8 cellular contexts compared by ENCODE assay signal in the genomic region with DNA sequence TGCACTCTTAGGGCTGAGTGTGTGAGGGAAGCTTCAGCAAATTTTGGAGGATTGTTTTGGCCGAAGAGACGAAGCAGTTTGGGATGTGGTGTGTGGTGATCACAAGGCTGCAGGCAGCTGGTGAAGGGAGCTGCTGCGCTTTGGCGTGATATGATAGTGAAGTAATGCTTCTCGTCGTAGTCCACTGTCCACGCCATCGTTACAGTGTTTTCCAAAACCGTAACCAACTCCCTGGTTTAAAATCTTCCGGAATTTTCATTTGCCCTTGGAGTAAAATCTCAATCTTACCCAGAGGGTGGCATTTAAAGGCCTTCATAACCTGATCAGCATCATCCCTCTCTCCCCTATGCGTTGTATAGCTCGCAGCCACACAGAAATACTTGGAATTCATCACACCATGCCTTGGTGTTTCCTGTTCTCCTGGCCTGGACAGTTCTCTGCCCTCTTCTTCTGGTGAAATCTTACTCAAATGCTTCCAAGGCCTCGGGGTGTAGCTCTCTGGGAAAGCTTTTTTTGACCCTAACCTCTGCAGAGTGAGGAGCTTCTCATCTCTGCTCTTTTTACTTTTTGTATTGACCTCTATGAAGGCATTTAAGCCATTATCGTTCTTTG.
A peak's percentile ranks its signal among the peaks of the same experiment; 100 is the strongest.
DNase-seq lines count a peak whose midpoint lies in the region; ATAC-seq and TF ChIP-seq lines count a peak whose summit lies in the region.

No MANE protein-coding gene starts in this region.

- TF ChIP-seq CTCF in cardiac fibroblast (IDR thresholded peaks at IDR 0.05; ENCODE audit: low read depth, low read length) = no peak

- peak; percentile 13 for ATAC-seq in stimulated activated naive CD8-positive, alpha-beta T cell treated with anti-CD3 and anti-CD28 coated beads, Interleukin-15, amount 100 ng/mL, for 72 hours

- H3K9me3 ChIP-seq in HAP-1 = peaks cover 2% of the 10 kb centered on the region; the same call in 1 of the 2 replicates

- in situ Hi-C loops in HAP-1 (cut with MboI; ENCODE audit: low sequenced_read_pairs) = no loop called here

- H3K36me3 ChIP-seq in HAP-1 (replicated peaks) = peaks cover 23% of the 10 kb centered on the region

- no peaks in the 10 kb centered on the region for H3K9me3 Mint-ChIP-seq in stimulated activated naive CD8-positive, alpha-beta T cell treated with anti-CD3 and anti-CD28 coated beads, Interleukin-15, amount 100 ng/mL, for 72 hours

- no peaks in the 10 kb centered on the region for H3K27me3 ChIP-seq in HAP-1 (ENCODE audit: low read depth)
- no peaks in the 10 kb centered on the region for H3K27me3 ChIP-seq in layer of hippocampus (ENCODE audit: control insufficient read depth, insufficient read depth, low read length)

- H3K4me3 ChIP-seq in HAP-1 = peak overlapping the region; percentile 72
- H3K4me3 ChIP-seq in cardiac fibroblast (replicated peaks in 1 of 2; ENCODE audit: low read depth in 2 of 2, low read length in 2 of 2) = peak overlapping the region; percentile 62 to 82

- H3K27ac Mint-ChIP-seq in stimulated activated naive CD8-positive, alpha-beta T cell treated with anti-CD3 and anti-CD28 coated beads, Interleukin-15, amount 100 ng/mL, for 72 hours = peak overlapping the region; percentile 99 to 100

- H3K27me3 Mint-ChIP-seq in stimulated activated naive CD8-positive, alpha-beta T cell treated with anti-CD3 and anti-CD28 coated beads, Interleukin-15, amount 100 ng/mL, for 72 hours = no peaks in the 10 kb centered on the region

- H3K4me1 ChIP-seq in HAP-1 = peaks cover 4% of the 10 kb centered on the region

- H3K4me3 Mint-ChIP-seq in stimulated activated naive CD8-positive, alpha-beta T cell treated with anti-CD3 and anti-CD28 coated beads, Interleukin-15, amount 100 ng/mL, for 72 hours = peak overlapping the region; percentile 97 to 100

- DNase-seq in GM04503 (ENCODE audit: low read depth) (peak; percentile 19), HAP-1 (ENCODE audit: low spot score in 2 of 2) (peak; percentile 8 to 24), NCI-H748 (lab: John Stamatoyannopoulos, UW; ENCODE audit: unreplicated experiment) (peak; percentile 73), cardiac fibroblast (ENCODE audit: low read depth in 2 of 2) (peak; percentile 54 to 60), ecto neural progenitor cell (ENCODE audit: low spot score) (no peak)
- no peak for DNase-seq in stimulated activated naive CD8-positive, alpha-beta T cell treated with anti-CD3 and anti-CD28 coated beads, Interleukin-15, amount 100 ng/mL, for 72 hours
- DNase-seq in stimulated activated CD4-positive, alpha-beta T cell treated with anti-CD3 and anti-CD28 coated beads, Interleukin-4, amount 100 ng/mL, for 24 hours = no peak

- peak overlapping the region; percentile 80 for H3K27ac ChIP-seq in layer of hippocampus (ENCODE audit: low read depth, low read length)

- peaks cover 33% of the 10 kb centered on the region for H3K4me1 Mint-ChIP-seq in stimulated activated naive CD8-positive, alpha-beta T cell treated with anti-CD3 and anti-CD28 coated beads, Interleukin-15, amount 100 ng/mL, for 72 hours

Comparison
In these comparisons a context has a peak if more than half of its experiments do, and no peak if none do; other contexts are left out.
1. DNase-seq: peak in GM04503 (single experiment), HAP-1 (2 of 2), NCI-H748 (single experiment) and cardiac fibroblast (2 of 2); none in stimulated activated naive CD8-positive, alpha-beta T cell treated with anti-CD3 and anti-CD28 coated beads, Interleukin-15, amount 100 ng/mL, for 72 hours (0 of 2), stimulated activated CD4-positive, alpha-beta T cell treated with anti-CD3 and anti-CD28 coated beads, Interleukin-4, amount 100 ng/mL, for 24 hours (single experiment) and ecto neural progenitor cell (single experiment).